6 cellular contexts compared by ENCODE assay signal in genomic region chr2:241150660-241151530, GRCh38. TPM values are rescaled to one million over a fixed set of nuclear protein-coding genes. Genes with fewer than 3 reads are reported as not detected.
A peak's percentile ranks its signal among the peaks of the same experiment; 100 is the strongest.
DNase-seq lines count a peak whose midpoint lies in the region; ATAC-seq and TF ChIP-seq lines count a peak whose summit lies in the region.

No MANE protein-coding gene starts in this region.

- TF ChIP-seq CTCF in WI38 (IDR thresholded peaks at IDR 0.05; ENCODE audit: low read depth, low read length) = no peak

- peak; percentile 9 for ATAC-seq in left lobe of liver
- no peak for ATAC-seq in HG02759 (IDR thresholded peaks at IDR 0.05; ENCODE audit: unreplicated experiment)

- H3K4me3 ChIP-seq in GM08714 (ENCODE audit: low read length) (peak overlapping the region; percentile 92), WI38 (ENCODE audit: low read depth, low read length) (peak overlapping the region; percentile 92)

- no peak for DNase-seq in left lobe of liver (ENCODE audit: low spot score)
- no peak for DNase-seq in OCI-M2 (lab: John Stamatoyannopoulos, UW; ENCODE audit: unreplicated experiment)
- no peak for DNase-seq in SIG-M5 treated with dmso at 0.1 percent for 504 hours (lab: John Stamatoyannopoulos, UW; ENCODE audit: unreplicated experiment)

RNA-seq across cellular contexts. Expression of gene PPP1R7, which starts 0.6 kb away (rescaled TPM):
- 25.6 TPM for total RNA-seq in left lobe of liver

RNA-seq across cellular contexts. Expression of gene PASK, which starts 1.6 kb away (rescaled TPM):
- 5.0 TPM for total RNA-seq in left lobe of liver

RNA-seq across cellular contexts. Expression of gene ANO7, which starts 37.6 kb away (rescaled TPM):
- total RNA-seq in left lobe of liver = 1.3 TPM

RNA-seq across cellular contexts. Expression of gene MTERF4, which starts 48.8 kb away (rescaled TPM):
- total RNA-seq in left lobe of liver = 15.4 TPM
